ENCODE assay signal across 16 cellular contexts in the genomic region with DNA sequence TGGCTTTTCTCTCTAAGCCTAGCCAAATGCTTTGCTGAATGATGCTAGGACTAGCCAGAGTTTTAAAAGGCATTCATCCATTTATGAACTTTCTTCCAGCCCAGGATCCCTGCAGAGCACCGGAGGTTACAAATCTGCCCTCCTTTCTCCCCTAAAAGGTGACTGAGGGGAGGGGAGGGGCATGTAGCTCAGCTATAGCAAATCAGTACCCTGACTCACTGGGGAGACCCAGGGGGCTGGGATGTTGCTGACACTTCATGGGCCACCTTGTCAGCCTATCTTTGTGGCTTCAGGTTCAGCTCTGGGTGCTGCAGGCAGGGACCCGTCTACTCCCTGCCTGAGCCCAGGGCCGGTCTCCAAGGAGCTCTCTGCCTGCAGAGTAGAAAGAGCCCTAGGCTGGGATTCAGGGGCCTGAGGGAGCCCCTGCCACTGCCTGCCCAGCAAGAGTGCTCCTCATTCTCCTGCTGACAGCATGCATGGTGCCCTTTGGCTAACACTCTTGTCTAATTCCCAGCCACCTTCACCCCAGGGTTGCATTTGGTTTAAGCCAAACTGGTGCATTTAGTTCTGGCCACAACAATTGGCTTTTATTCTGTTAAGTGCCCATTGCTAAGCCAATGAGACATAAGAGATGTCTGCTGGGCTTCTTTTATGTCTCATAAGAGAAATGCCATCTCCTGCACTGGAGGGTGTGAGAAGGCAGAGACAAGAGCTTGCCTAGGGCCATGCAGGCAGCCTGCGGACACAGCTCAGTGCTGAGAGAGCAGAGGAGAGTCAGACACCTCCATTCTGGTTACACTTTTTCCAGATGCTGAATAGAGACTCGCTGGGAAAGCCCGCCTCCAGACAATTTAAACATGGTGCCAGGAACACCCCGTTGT. TPM values are rescaled to one million over a fixed set of nuclear protein-coding genes. Genes with fewer than 3 reads are reported as not detected.
DNase-seq lines count a peak whose midpoint lies in the region; ATAC-seq and TF ChIP-seq lines count a peak whose summit lies in the region.
"Had no signal": no experiment of that assay in that cellular context is flagged by ENCODE, and none has a peak within 500 bp of the region (broad histone marks: within the 10 kb centered on the region; RNA-seq: fewer than 3 reads in every experiment).

No MANE protein-coding gene starts in this region.

- H3K4me1 ChIP-seq in CD8-positive, alpha-beta T cell (ENCODE audit: insufficient read depth, low read length) = no peaks in the 10 kb centered on the region
- H3K4me1 ChIP-seq: tibial nerve had no signal

- peak overlapping the region; percentile 13 for H3K27ac Mint-ChIP-seq in CD8-positive, alpha-beta T cell
- H3K27ac Mint-ChIP-seq in activated naive CD8-positive, alpha-beta T cell treated with anti-CD3 and anti-CD28 coated beads for 36 hours = peak overlapping the region; percentile 79
- H3K27ac Mint-ChIP-seq in naive thymus-derived CD8-positive, alpha-beta T cell = peak overlapping the region in 6 of 10 donors; percentile 17 to 78 (median 46)
- H3K27ac Mint-ChIP-seq: CD4-positive, alpha-beta T cell had no signal

- H3K36me3 ChIP-seq in CD8-positive, alpha-beta T cell (ENCODE audit: insufficient read depth, low read length) = no peaks in the 10 kb centered on the region

- H3K9me3 ChIP-seq in CD8-positive, alpha-beta T cell (ENCODE audit: low read length) = no peaks in the 10 kb centered on the region
- H3K9me3 ChIP-seq: heart right ventricle, tibial nerve had no signal

- H3K4me3 ChIP-seq in CD8-positive, alpha-beta T cell (ENCODE audit: low read depth, low read length) = no peak overlapping the region
- H3K4me3 ChIP-seq in LNCaP clone FGC (ENCODE audit: low read depth, low read length) (0 out of 2 replicates have a peak overlapping the region, but pooled peaks have one; percentile 6), lower leg skin (ENCODE audit: low read depth, poor library complexity, severe bottlenecking) (no peak overlapping the region)
- H3K4me3 ChIP-seq: heart right ventricle, tibial nerve had no signal

- 54 to 73% methylated on average over 7 of the region's 7 CpGs for WGBS in lower leg skin, 2 donors

- intact Hi-C loops in CD8-positive, alpha-beta T cell (cut with DNase I, micrococcal nuclease) = no loop called here
- intact Hi-C loops in lower leg skin (cut with DNase I; ENCODE audit: low total_unique reads) = no loop called here

- H3K27me3 ChIP-seq in CD8-positive, alpha-beta T cell (ENCODE audit: insufficient read depth, low read length) = no peaks in the 10 kb centered on the region
- H3K27me3 ChIP-seq: heart right ventricle, tibial nerve had no signal

- CTCF ChIA-PET in CD8-positive, alpha-beta T cell (lab: Charles Lee) = interaction anchor here (1.0 kb wide), 1 partner anchor 34 kb away, joined by 3 read pairs; no protein-coding TSS in a partner anchor

- TF ChIP-seq CTCF in CD8-positive, alpha-beta T cell (IDR thresholded peaks at IDR 0.05) = no peak
- no peak for TF ChIP-seq CTCF in LNCaP clone FGC (IDR thresholded peaks at IDR 0.05; ENCODE audit: control insufficient read depth, extremely low read depth, insufficient read depth)
- TF ChIP-seq CTCF in lower leg skin (IDR thresholded peaks at IDR 0.05) = no peak

- POLR2A ChIA-PET in CD8-positive, alpha-beta T cell (lab: Charles Lee) = no interaction called here
- POLR2A ChIA-PET in naive thymus-derived CD8-positive, alpha-beta T cell (lab: Charles Lee) = no interaction called here

- no peak overlapping the region for H3K27ac ChIP-seq in CD8-positive, alpha-beta T cell (ENCODE audit: low read depth, low read length)
- H3K27ac ChIP-seq: tibial nerve had no signal

- ATAC-seq in CD8-positive, alpha-beta T cell = no peak
- no peak for ATAC-seq in naive thymus-derived CD8-positive, alpha-beta T cell

- no peak for DNase-seq in CD8-positive, alpha-beta T cell
- no peak for DNase-seq in LNCaP clone FGC (ENCODE audit: low read depth)
- no peak for DNase-seq in activated naive CD8-positive, alpha-beta T cell treated with anti-CD3 and anti-CD28 coated beads for 36 hours
- no peak for DNase-seq in naive thymus-derived CD8-positive, alpha-beta T cell
- no peak for DNase-seq in lower leg skin (ENCODE audit: low spot score in 2 of 2)
- no peak for DNase-seq in NCI-H1417 (lab: John Stamatoyannopoulos, UW)
- DNase-seq in stimulated activated CD4-positive, alpha-beta T cell treated with anti-CD3 and anti-CD28 coated beads, Interleukin-1b, Interleukin-23, amount 100 ng/mL, for 48 hours = no peak
- DNase-seq in SW480 (ENCODE audit: low spot score) = no peak
- DNase-seq: activated T-cell treated with anti-CD3 and anti-CD28 coated beads for 4 hours; CD4-positive, alpha-beta T cell; EL; heart right ventricle; left cardiac atrium had no signal

- no peak for TF ChIP-seq POLR2A in lower leg skin (IDR thresholded peaks at IDR 0.05)

- no peaks in the 10 kb centered on the region for H3K27me3 Mint-ChIP-seq in CD8-positive, alpha-beta T cell (ENCODE audit: low read depth)
- no peaks in the 10 kb centered on the region for H3K27me3 Mint-ChIP-seq in activated naive CD8-positive, alpha-beta T cell treated with anti-CD3 and anti-CD28 coated beads for 36 hours
- H3K27me3 Mint-ChIP-seq in naive thymus-derived CD8-positive, alpha-beta T cell = no peaks in the 10 kb centered on the region
- H3K27me3 Mint-ChIP-seq: CD4-positive, alpha-beta T cell had no signal

- peaks cover 44% of the 10 kb centered on the region for H3K36me3 Mint-ChIP-seq in CD8-positive, alpha-beta T cell
- peaks cover 33% of the 10 kb centered on the region for H3K36me3 Mint-ChIP-seq in activated naive CD8-positive, alpha-beta T cell treated with anti-CD3 and anti-CD28 coated beads for 36 hours
- peaks cover 4 to 48% (median 27%) of the 10 kb centered on the region in 3 donors for H3K36me3 Mint-ChIP-seq in naive thymus-derived CD8-positive, alpha-beta T cell

- no peaks in the 10 kb centered on the region for H3K9me3 Mint-ChIP-seq in CD8-positive, alpha-beta T cell
- no peaks in the 10 kb centered on the region for H3K9me3 Mint-ChIP-seq in activated naive CD8-positive, alpha-beta T cell treated with anti-CD3 and anti-CD28 coated beads for 36 hours
- peaks cover 0 to 7% (median 0%) of the 10 kb centered on the region in 9 donors for H3K9me3 Mint-ChIP-seq in naive thymus-derived CD8-positive, alpha-beta T cell
- H3K9me3 Mint-ChIP-seq: CD4-positive, alpha-beta T cell had no signal

- H3K4me1 Mint-ChIP-seq in CD8-positive, alpha-beta T cell (ENCODE audit: low read depth) = peaks cover 29% of the 10 kb centered on the region
- peaks cover 34% of the 10 kb centered on the region for H3K4me1 Mint-ChIP-seq in activated naive CD8-positive, alpha-beta T cell treated with anti-CD3 and anti-CD28 coated beads for 36 hours
- peaks cover 10 to 36% (median 27%) of the 10 kb centered on the region in 4 donors for H3K4me1 Mint-ChIP-seq in naive thymus-derived CD8-positive, alpha-beta T cell

- no peak overlapping the region for H3K4me3 Mint-ChIP-seq in CD8-positive, alpha-beta T cell
- no peak overlapping the region for H3K4me3 Mint-ChIP-seq in activated naive CD8-positive, alpha-beta T cell treated with anti-CD3 and anti-CD28 coated beads for 36 hours
- no peak overlapping the region for H3K4me3 Mint-ChIP-seq in naive thymus-derived CD8-positive, alpha-beta T cell
- H3K4me3 Mint-ChIP-seq: CD4-positive, alpha-beta T cell had no signal

RNA-seq across cellular contexts. Expression of a gene that starts 11.9 kb away (rescaled TPM):
- total RNA-seq in CD8-positive, alpha-beta T cell = 10 to 100 TPM; 35.9 to 44.7 TPM
- total RNA-seq in activated naive CD8-positive, alpha-beta T cell treated with anti-CD3 and anti-CD28 coated beads for 36 hours = 10 to 100 TPM; 74.4 to 85.6 TPM
- 10 to 100 TPM; 46.4 to 52.9 TPM for total RNA-seq in naive thymus-derived CD8-positive, alpha-beta T cell
- 10 to 100 TPM; 18.2 to 19.5 (median 18.5) TPM for polyA plus RNA-seq in naive thymus-derived CD8-positive, alpha-beta T cell
- total RNA-seq in lower leg skin = 10 to 100 TPM; 37.0 to 59.9 (median 43.4) TPM

RNA-seq across cellular contexts. Expression of a gene that starts 41.3 kb away (rescaled TPM):
- not detected for total RNA-seq in CD8-positive, alpha-beta T cell
- total RNA-seq in activated naive CD8-positive, alpha-beta T cell treated with anti-CD3 and anti-CD28 coated beads for 36 hours = not detected
- total RNA-seq in naive thymus-derived CD8-positive, alpha-beta T cell = not detected
- polyA plus RNA-seq in naive thymus-derived CD8-positive, alpha-beta T cell = not detected
- not detected for total RNA-seq in lower leg skin
- total RNA-seq: CD4-positive, alpha-beta T cell; epithelial cell of proximal tubule; heart right ventricle; HT-29; left cardiac atrium; tibial nerve had no signal
- polyA plus RNA-seq: heart right ventricle had no signal

Comparison
In these comparisons a context has a peak if more than half of its experiments do, and no peak if none do; other contexts are left out.
1. H3K27ac Mint-ChIP-seq: peak in every context shown above with its lines; median percentile 79 in activated naive CD8-positive, alpha-beta T cell treated with anti-CD3 and anti-CD28 coated beads for 36 hours; 46 in naive thymus-derived CD8-positive, alpha-beta T cell; 13 in CD8-positive, alpha-beta T cell.